26 cellular contexts compared by ENCODE assay signal in genomic region chr1:152873495-152873894, GRCh38. TPM values are rescaled to one million over a fixed set of nuclear protein-coding genes. Genes with fewer than 3 reads are reported as not detected.
"Had no signal": no experiment of that assay in that cellular context is flagged by ENCODE, and none has a peak within 500 bp of the region (broad histone marks: within the 10 kb centered on the region; RNA-seq: fewer than 3 reads in every experiment).

No MANE protein-coding gene starts in this region.

- H3K4me3 Mint-ChIP-seq: activated CD8-positive, alpha-beta T cell treated with anti-CD3 and anti-CD28 coated beads, Interleukin-2, amount 10 ng/mL, durations not matched to agents 7 days and 5 days; activated naive CD8-positive, alpha-beta T cell; activated T-helper 1 cell treated with anti-CD3 and anti-CD28 coated beads, Interleukin-12 subunit alpha, Interleukin-12 subunit beta, Interleukin-2, Interleukin-4 antibody, amounts not matched to agents 30 ng/mL and 10 ng/mL and 1 ng/mL, durations not matched to agents 14 hours and 24 hours and 36 hours; memory B cell; natural killer cell treated with Interleukin-12 subunit alpha and Interleukin-12 subunit beta and Interleukin-15 and Interleukin-18, amount 100 ng/mL, for 72 hours; stimulated activated naive CD8-positive, alpha-beta T cell treated with anti-CD3 and anti-CD28 coated beads, Interleukin-15, Interleukin-2, amounts not matched to agents 100 ng/mL and 50 ng/mL, for 24 hours had no signal

- ATAC-seq: activated CD8-positive, alpha-beta T cell treated with anti-CD3 and anti-CD28 coated beads, Interleukin-2, amount 10 ng/mL, durations not matched to agents 7 days and 5 days; heart left ventricle; natural killer cell treated with Interleukin-12 subunit alpha and Interleukin-12 subunit beta and Interleukin-15 and Interleukin-18, amount 100 ng/mL, for 72 hours; psoas muscle; right cardiac atrium; upper lobe of right lung had no signal

- FAIRE-seq: islet of Langerhans had no signal

- H3K27ac ChIP-seq: cardiac muscle cell, heart left ventricle, neutrophil, ovary, psoas muscle, skin epidermis, thyroid gland, upper lobe of right lung, WERI-Rb-1 had no signal

- H3K4me3 ChIP-seq: cardiac muscle cell, heart left ventricle, ovary, psoas muscle, skin epidermis, thyroid gland, upper lobe of right lung had no signal

- H3K9me3 ChIP-seq: heart left ventricle, neutrophil, ovary, psoas muscle, thyroid gland, upper lobe of right lung had no signal

- H3K27me3 ChIP-seq: cardiac muscle cell, ovary, thyroid gland, upper lobe of right lung had no signal

- H3K9me3 Mint-ChIP-seq: activated T-helper 1 cell treated with anti-CD3 and anti-CD28 coated beads, Interleukin-12 subunit alpha, Interleukin-12 subunit beta, Interleukin-2, Interleukin-4 antibody, amounts not matched to agents 30 ng/mL and 10 ng/mL and 1 ng/mL, durations not matched to agents 14 hours and 24 hours and 36 hours; memory B cell; natural killer cell treated with Interleukin-12 subunit alpha and Interleukin-12 subunit beta and Interleukin-15 and Interleukin-18, amount 100 ng/mL, for 72 hours; stimulated activated naive CD8-positive, alpha-beta T cell treated with anti-CD3 and anti-CD28 coated beads, Interleukin-15, Interleukin-2, amounts not matched to agents 100 ng/mL and 50 ng/mL, for 24 hours had no signal

- DNase-seq: activated CD4-positive, alpha-beta T cell treated with anti-CD3 and anti-CD28 coated beads, Interleukin-2, amount 50 U/mL, for 1 hour; activated CD4-positive, CD25-positive, alpha-beta regulatory T cell treated with anti-CD3 and anti-CD28 coated beads, Interleukin-2, amount 50 U/mL, for 72 hours; activated CD8-positive, alpha-beta T cell treated with anti-CD3 and anti-CD28 coated beads, Interleukin-2, amount 10 ng/mL, durations not matched to agents 7 days and 5 days; activated gamma-delta T cell treated with Interleukin-2 at 50 U/mL for 16 hours; erythroblast; heart left ventricle; ovary; psoas muscle; right cardiac atrium; stimulated activated CD4-positive, alpha-beta T cell treated with anti-CD3 and anti-CD28 coated beads, Interleukin-1b, Interleukin-23, amount 100 ng/mL, for 48 hours; substantia nigra; T-helper 1 cell; thyroid gland; upper lobe of right lung; WERI-Rb-1 had no signal

- H3K36me3 ChIP-seq: cardiac muscle cell, heart left ventricle, neutrophil, ovary, thyroid gland, upper lobe of right lung, WERI-Rb-1 had no signal

- H3K27ac Mint-ChIP-seq: activated CD8-positive, alpha-beta T cell treated with anti-CD3 and anti-CD28 coated beads, Interleukin-2, amount 10 ng/mL, durations not matched to agents 7 days and 5 days; activated naive CD8-positive, alpha-beta T cell; activated T-helper 1 cell treated with anti-CD3 and anti-CD28 coated beads, Interleukin-12 subunit alpha, Interleukin-12 subunit beta, Interleukin-2, Interleukin-4 antibody, amounts not matched to agents 30 ng/mL and 10 ng/mL and 1 ng/mL, durations not matched to agents 14 hours and 24 hours and 36 hours; memory B cell; natural killer cell treated with Interleukin-12 subunit alpha and Interleukin-12 subunit beta and Interleukin-15 and Interleukin-18, amount 100 ng/mL, for 72 hours; stimulated activated naive CD8-positive, alpha-beta T cell treated with anti-CD3 and anti-CD28 coated beads, Interleukin-15, Interleukin-2, amounts not matched to agents 100 ng/mL and 50 ng/mL, for 24 hours had no signal

- H3K36me3 Mint-ChIP-seq: activated naive CD8-positive, alpha-beta T cell; memory B cell; natural killer cell treated with Interleukin-12 subunit alpha and Interleukin-12 subunit beta and Interleukin-15 and Interleukin-18, amount 100 ng/mL, for 72 hours had no signal

- H3K4me1 ChIP-seq: heart left ventricle, psoas muscle, thyroid gland, upper lobe of right lung had no signal

RNA-seq across cellular contexts. Expression of gene SMCP, which starts 4.6 kb away (rescaled TPM):
- total RNA-seq: activated CD8-positive, alpha-beta T cell treated with anti-CD3 and anti-CD28 coated beads, Interleukin-2, amount 10 ng/mL, durations not matched to agents 7 days and 5 days; activated T-helper 1 cell treated with anti-CD3 and anti-CD28 coated beads, Interleukin-12 subunit alpha, Interleukin-12 subunit beta, Interleukin-2, Interleukin-4 antibody, amounts not matched to agents 30 ng/mL and 10 ng/mL and 1 ng/mL, durations not matched to agents 14 hours and 24 hours and 36 hours; cardiac muscle cell; chondrocyte; heart left ventricle; liver; natural killer cell treated with Interleukin-12 subunit alpha and Interleukin-12 subunit beta and Interleukin-15 and Interleukin-18, amount 100 ng/mL, for 72 hours; psoas muscle; right cardiac atrium; upper lobe of right lung had no signal
- polyA plus RNA-seq: cardiac muscle cell, heart left ventricle, liver, psoas muscle, right cardiac atrium had no signal

RNA-seq across cellular contexts. Expression of gene LCE7A, which starts 13.7 kb away (rescaled TPM):
- total RNA-seq: activated CD8-positive, alpha-beta T cell treated with anti-CD3 and anti-CD28 coated beads, Interleukin-2, amount 10 ng/mL, durations not matched to agents 7 days and 5 days; activated T-helper 1 cell treated with anti-CD3 and anti-CD28 coated beads, Interleukin-12 subunit alpha, Interleukin-12 subunit beta, Interleukin-2, Interleukin-4 antibody, amounts not matched to agents 30 ng/mL and 10 ng/mL and 1 ng/mL, durations not matched to agents 14 hours and 24 hours and 36 hours; cardiac muscle cell; chondrocyte; heart left ventricle; liver; natural killer cell treated with Interleukin-12 subunit alpha and Interleukin-12 subunit beta and Interleukin-15 and Interleukin-18, amount 100 ng/mL, for 72 hours; ovary; psoas muscle; right cardiac atrium; thyroid gland; upper lobe of right lung had no signal
- polyA plus RNA-seq: cardiac muscle cell, heart left ventricle, liver, ovary, psoas muscle, right cardiac atrium had no signal

RNA-seq across cellular contexts. Expression of gene LCE6A, which starts 30.8 kb away (rescaled TPM):
- total RNA-seq: activated CD8-positive, alpha-beta T cell treated with anti-CD3 and anti-CD28 coated beads, Interleukin-2, amount 10 ng/mL, durations not matched to agents 7 days and 5 days; activated T-helper 1 cell treated with anti-CD3 and anti-CD28 coated beads, Interleukin-12 subunit alpha, Interleukin-12 subunit beta, Interleukin-2, Interleukin-4 antibody, amounts not matched to agents 30 ng/mL and 10 ng/mL and 1 ng/mL, durations not matched to agents 14 hours and 24 hours and 36 hours; cardiac muscle cell; chondrocyte; heart left ventricle; liver; natural killer cell treated with Interleukin-12 subunit alpha and Interleukin-12 subunit beta and Interleukin-15 and Interleukin-18, amount 100 ng/mL, for 72 hours; ovary; psoas muscle; right cardiac atrium; thyroid gland; upper lobe of right lung had no signal
- polyA plus RNA-seq: cardiac muscle cell, heart left ventricle, liver, ovary, psoas muscle, right cardiac atrium had no signal

RNA-seq across cellular contexts. Expression of gene IVL, which starts 34.9 kb away (rescaled TPM):
- total RNA-seq: activated CD8-positive, alpha-beta T cell treated with anti-CD3 and anti-CD28 coated beads, Interleukin-2, amount 10 ng/mL, durations not matched to agents 7 days and 5 days; activated T-helper 1 cell treated with anti-CD3 and anti-CD28 coated beads, Interleukin-12 subunit alpha, Interleukin-12 subunit beta, Interleukin-2, Interleukin-4 antibody, amounts not matched to agents 30 ng/mL and 10 ng/mL and 1 ng/mL, durations not matched to agents 14 hours and 24 hours and 36 hours; cardiac muscle cell; chondrocyte; heart left ventricle; liver; natural killer cell treated with Interleukin-12 subunit alpha and Interleukin-12 subunit beta and Interleukin-15 and Interleukin-18, amount 100 ng/mL, for 72 hours; ovary; psoas muscle; right cardiac atrium; thyroid gland; upper lobe of right lung had no signal
- polyA plus RNA-seq: cardiac muscle cell, ovary, right cardiac atrium had no signal

RNA-seq across cellular contexts. Expression of gene LCE1A, which starts 46.2 kb away (rescaled TPM):
- total RNA-seq: activated CD8-positive, alpha-beta T cell treated with anti-CD3 and anti-CD28 coated beads, Interleukin-2, amount 10 ng/mL, durations not matched to agents 7 days and 5 days; activated T-helper 1 cell treated with anti-CD3 and anti-CD28 coated beads, Interleukin-12 subunit alpha, Interleukin-12 subunit beta, Interleukin-2, Interleukin-4 antibody, amounts not matched to agents 30 ng/mL and 10 ng/mL and 1 ng/mL, durations not matched to agents 14 hours and 24 hours and 36 hours; cardiac muscle cell; chondrocyte; heart left ventricle; liver; natural killer cell treated with Interleukin-12 subunit alpha and Interleukin-12 subunit beta and Interleukin-15 and Interleukin-18, amount 100 ng/mL, for 72 hours; ovary; psoas muscle; right cardiac atrium; thyroid gland; upper lobe of right lung had no signal
- polyA plus RNA-seq: cardiac muscle cell, heart left ventricle, liver, ovary, psoas muscle, right cardiac atrium had no signal
